Comparison of ENCODE assay signal across 9 cellular contexts in genomic region chr12:11758087-11758837, GRCh38.
DNase-seq lines count a peak whose midpoint lies in the region; ATAC-seq lines count a peak whose summit lies in the region.
"Had no signal": no experiment of that assay in that cellular context is flagged by ENCODE, and none has a peak within 500 bp of the region (broad histone marks: within the 10 kb centered on the region; RNA-seq: fewer than 3 reads in every experiment).

No MANE protein-coding gene starts in this region.

- in situ Hi-C loops in HAP-1 (cut with MboI; ENCODE audit: low sequenced_read_pairs): no loop called here

- peaks cover 0 to 13% of the 10 kb centered on the region in 2 donors for H3K4me1 ChIP-seq in naive thymus-derived CD4-positive, alpha-beta T cell (ENCODE audit: control insufficient read depth in 2 of 2, insufficient read depth in 2 of 2, low read length in 2 of 2)
- no peaks in the 10 kb centered on the region; the same call in 1 of the 2 replicates for H3K4me1 ChIP-seq in HAP-1

- intact Hi-C loops in Right ventricle myocardium inferior (cut with DNase I) (loop anchor here (5.0 kb wide), 1 partner anchor 104 kb away; no protein-coding TSS in a partner anchor), cardiac septum (cut with DNase I) (loop anchor here (5.0 kb wide), 1 partner anchor 106 kb away; no protein-coding TSS in a partner anchor)
- intact Hi-C loops in naive thymus-derived CD4-positive, alpha-beta T cell (cut with micrococcal nuclease): no loop called here

- POLR2A ChIA-PET in naive thymus-derived CD4-positive, alpha-beta T cell (lab: Charles Lee): no interaction called here

- H3K27me3 ChIP-seq in naive thymus-derived CD4-positive, alpha-beta T cell (ENCODE audit: control insufficient read depth in 2 of 2, insufficient read depth in 2 of 2, low read length in 2 of 2): no peaks in the 10 kb centered on the region
- H3K27me3 ChIP-seq in HAP-1 (ENCODE audit: low read depth): no peaks in the 10 kb centered on the region

- H3K27ac ChIP-seq in cingulate gyrus (ENCODE audit: low read depth, low read length): peak overlapping the region; percentile 83
- H3K27ac ChIP-seq in naive thymus-derived CD4-positive, alpha-beta T cell (ENCODE audit: low read depth, low read length): no peak overlapping the region

- H3K36me3 ChIP-seq in naive thymus-derived CD4-positive, alpha-beta T cell (ENCODE audit: control insufficient read depth in 2 of 3, insufficient read depth in 3 of 3, low read length in 3 of 3): peaks cover 0 to 8% (median 3%) of the 10 kb centered on the region in 3 experiments
- no peaks in the 10 kb centered on the region; the same call in 1 of the 2 replicates for H3K36me3 ChIP-seq in HAP-1 (replicated peaks)

- H3K9me3 ChIP-seq in naive thymus-derived CD4-positive, alpha-beta T cell (ENCODE audit: control insufficient read depth in 2 of 3, low read length in 3 of 3): no peaks in the 10 kb centered on the region
- H3K9me3 ChIP-seq in HAP-1: no peaks in the 10 kb centered on the region

- H3K9me3 Mint-ChIP-seq in naive thymus-derived CD4-positive, alpha-beta T cell: no peaks in the 10 kb centered on the region

- H3K4me3 ChIP-seq in naive thymus-derived CD4-positive, alpha-beta T cell (ENCODE audit: low read length): no peak overlapping the region
- H3K4me3 ChIP-seq in HAP-1: no peak overlapping the region

- peak overlapping the region in 7 of 9 donors; percentile 0 to 32 (median 4) for H3K27ac Mint-ChIP-seq in naive thymus-derived CD4-positive, alpha-beta T cell

- peak; percentile 71 for ATAC-seq in Right ventricle myocardium inferior
- ATAC-seq in naive thymus-derived CD4-positive, alpha-beta T cell: peak; percentile 31

- H3K4me1 Mint-ChIP-seq in naive thymus-derived CD4-positive, alpha-beta T cell: peaks cover 15 to 44% (median 29%) of the 10 kb centered on the region in 7 donors

- peaks cover 9 to 36% (median 25%) of the 10 kb centered on the region in 5 donors for H3K36me3 Mint-ChIP-seq in naive thymus-derived CD4-positive, alpha-beta T cell

- H3K4me3 Mint-ChIP-seq in naive thymus-derived CD4-positive, alpha-beta T cell: peak overlapping the region in 2 of 10 donors; percentile 1 to 40

- no peak for DNase-seq in Right ventricle myocardium inferior (ENCODE audit: missing footprints)
- DNase-seq in cardiac septum (ENCODE audit: low spot score): no peak
- no peak for DNase-seq in naive thymus-derived CD4-positive, alpha-beta T cell
- DNase-seq in AG20443 (ENCODE audit: low spot score): no peak
- DNase-seq in epidermal melanocyte (ENCODE audit: insufficient read length, low spot score): no peak
- no peak for DNase-seq in NCI-H1694 treated with DMSO at 0.1 percent for 48 hours (lab: John Stamatoyannopoulos, UW)
- DNase-seq in HAP-1 (ENCODE audit: low spot score in 2 of 2): no peak
- DNase-seq: activated T-cell treated with anti-CD3 and anti-CD28 coated beads for 4 hours had no signal

- H3K27me3 Mint-ChIP-seq in naive thymus-derived CD4-positive, alpha-beta T cell: no peaks in the 10 kb centered on the region

- CTCF ChIA-PET in naive thymus-derived CD4-positive, alpha-beta T cell (lab: Charles Lee): no interaction called here

Comparison
In these comparisons a context has a peak if more than half of its experiments do, and no peak if none do; other contexts are left out.
1. intact Hi-C loops: an anchor here in Right ventricle myocardium inferior (5.0 kb wide) and cardiac septum (5.0 kb wide); none called in naive thymus-derived CD4-positive, alpha-beta T cell.